16 cellular contexts compared by ENCODE assay signal in the genomic region with DNA sequence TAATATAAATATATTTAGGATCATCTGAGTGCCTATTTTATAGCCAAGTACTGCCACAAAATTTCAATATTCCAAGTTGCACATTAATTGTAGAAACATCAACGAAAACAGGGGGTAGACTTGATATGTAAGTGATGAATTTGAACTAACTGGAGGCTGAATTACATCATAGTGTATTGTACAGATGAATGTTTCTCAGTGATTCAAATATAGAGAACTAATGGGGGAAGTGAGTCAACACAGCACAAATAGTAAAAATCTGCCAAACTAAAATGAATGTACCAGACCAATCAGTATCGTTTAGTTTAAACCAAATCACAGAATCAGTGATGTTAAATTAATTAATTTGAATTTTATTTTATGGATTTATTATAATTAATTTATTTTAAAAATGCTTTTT. TPM values are rescaled to one million over a fixed set of nuclear protein-coding genes. Genes with fewer than 3 reads are reported as not detected.
DNase-seq lines count a peak whose midpoint lies in the region; ATAC-seq, FAIRE-seq and TF ChIP-seq lines count a peak whose summit lies in the region.
"Had no signal": no experiment of that assay in that cellular context is flagged by ENCODE, and none has a peak within 500 bp of the region (broad histone marks: within the 10 kb centered on the region; RNA-seq: fewer than 3 reads in every experiment).

No MANE protein-coding gene starts in this region.

- H3K27me3 Mint-ChIP-seq in activated T-cell treated with anti-CD3 and anti-CD28 coated beads, Interleukin-2, amount 50 U/mL, for 72 hours (ENCODE audit: low read depth) = no peaks in the 10 kb centered on the region
- no peaks in the 10 kb centered on the region for H3K27me3 Mint-ChIP-seq in activated T-cell treated with anti-CD3 and anti-CD28 coated beads, Interleukin-2, amount 50 U/mL, for 24 hours
- H3K27me3 Mint-ChIP-seq: progenitor cell of endocrine pancreas had no signal

- no peak overlapping the region for H3K4me3 Mint-ChIP-seq in activated T-cell treated with anti-CD3 and anti-CD28 coated beads, Interleukin-2, amount 50 U/mL, for 72 hours
- no peak overlapping the region for H3K4me3 Mint-ChIP-seq in activated T-cell treated with anti-CD3 and anti-CD28 coated beads, Interleukin-2, amount 50 U/mL, for 24 hours
- H3K4me3 Mint-ChIP-seq in stimulated activated effector memory CD8-positive, alpha-beta T cell treated with anti-CD3 and anti-CD28 coated beads, Interleukin-12 subunit alpha, Interleukin-12 subunit beta, amount 100 ng/mL, for 72 hours = no peak overlapping the region
- H3K4me3 Mint-ChIP-seq: T-helper 1 cell treated with Interleukin-12 subunit alpha and Interleukin-12 subunit beta and Interleukin-4 antibody, amounts not matched to agents 30 μg/mL and 1 μg/mL, for 36 hours had no signal

- no peaks in the 10 kb centered on the region for H3K36me3 ChIP-seq in bronchial epithelial cell (ENCODE audit: control insufficient read depth, insufficient read depth, low read length)
- H3K36me3 ChIP-seq: upper lobe of left lung had no signal

- H3K27me3 ChIP-seq in bronchial epithelial cell (ENCODE audit: control insufficient read depth, insufficient read depth, low read length) = no peaks in the 10 kb centered on the region
- H3K27me3 ChIP-seq: body of pancreas, upper lobe of left lung had no signal

- peaks cover 4 to 7% of the 10 kb centered on the region in 2 donors for H3K36me3 Mint-ChIP-seq in activated T-cell treated with anti-CD3 and anti-CD28 coated beads, Interleukin-2, amount 50 U/mL, for 72 hours (ENCODE audit: insufficient read depth in 2 of 2)
- no peaks in the 10 kb centered on the region for H3K36me3 Mint-ChIP-seq in activated T-cell treated with anti-CD3 and anti-CD28 coated beads, Interleukin-2, amount 50 U/mL, for 24 hours (ENCODE audit: low read depth)
- no peaks in the 10 kb centered on the region for H3K36me3 Mint-ChIP-seq in stimulated activated effector memory CD8-positive, alpha-beta T cell treated with anti-CD3 and anti-CD28 coated beads, Interleukin-12 subunit alpha, Interleukin-12 subunit beta, amount 100 ng/mL, for 72 hours

- no peak overlapping the region for H3K27ac Mint-ChIP-seq in activated T-cell treated with anti-CD3 and anti-CD28 coated beads, Interleukin-2, amount 50 U/mL, for 72 hours
- H3K27ac Mint-ChIP-seq in activated T-cell treated with anti-CD3 and anti-CD28 coated beads, Interleukin-2, amount 50 U/mL, for 24 hours = no peak overlapping the region
- no peak overlapping the region for H3K27ac Mint-ChIP-seq in stimulated activated effector memory CD8-positive, alpha-beta T cell treated with anti-CD3 and anti-CD28 coated beads, Interleukin-12 subunit alpha, Interleukin-12 subunit beta, amount 100 ng/mL, for 72 hours
- H3K27ac Mint-ChIP-seq: progenitor cell of endocrine pancreas; T-helper 1 cell treated with Interleukin-12 subunit alpha and Interleukin-12 subunit beta and Interleukin-4 antibody, amounts not matched to agents 30 μg/mL and 1 μg/mL, for 36 hours had no signal

- no peak for DNase-seq in activated T-cell treated with anti-CD3 and anti-CD28 coated beads, Interleukin-2, amount 50 U/mL, for 72 hours
- no peak for DNase-seq in activated T-cell treated with anti-CD3 and anti-CD28 coated beads, Interleukin-2, amount 50 U/mL, for 24 hours
- peak; percentile 49 for DNase-seq in HT1080 (ENCODE audit: low read depth)
- peak; percentile 74 for DNase-seq in bronchial epithelial cell (ENCODE audit: low read depth)
- DNase-seq in stimulated activated effector memory CD8-positive, alpha-beta T cell treated with anti-CD3 and anti-CD28 coated beads, Interleukin-12 subunit alpha, Interleukin-12 subunit beta, amount 100 ng/mL, for 72 hours (ENCODE audit: low spot score in 2 of 2) = no peak
- no peak for DNase-seq in activated naive CD4-positive, alpha-beta T cell treated with Interleukin-2 at 50 U/mL for 16 hours
- no peak for DNase-seq in glomerular visceral epithelial cell (ENCODE audit: extremely low spot score)
- DNase-seq: activated CD4-positive, alpha-beta T cell treated with anti-CD3 and anti-CD28 coated beads for 48 hours; body of pancreas; head of caudate nucleus; NCI-H1092 treated with DMSO at 0.1 percent for 48 hours; upper lobe of left lung had no signal

- FAIRE-seq in bronchial epithelial cell (lab: Jason Lieb, UNC) = no peak
- FAIRE-seq: H1 had no signal

- peaks cover 25% of the 10 kb centered on the region for H3K4me1 Mint-ChIP-seq in activated T-cell treated with anti-CD3 and anti-CD28 coated beads, Interleukin-2, amount 50 U/mL, for 72 hours (ENCODE audit: low read depth)
- peaks cover 18% of the 10 kb centered on the region for H3K4me1 Mint-ChIP-seq in activated T-cell treated with anti-CD3 and anti-CD28 coated beads, Interleukin-2, amount 50 U/mL, for 24 hours (ENCODE audit: low read depth)
- peaks cover 24% of the 10 kb centered on the region for H3K4me1 Mint-ChIP-seq in stimulated activated effector memory CD8-positive, alpha-beta T cell treated with anti-CD3 and anti-CD28 coated beads, Interleukin-12 subunit alpha, Interleukin-12 subunit beta, amount 100 ng/mL, for 72 hours

- peak; percentile 75 to 76 for ATAC-seq in activated T-cell treated with anti-CD3 and anti-CD28 coated beads, Interleukin-2, amount 50 U/mL, for 72 hours (replicated peaks in 1 of 2)
- peak; percentile 93 for ATAC-seq in stimulated activated effector memory CD8-positive, alpha-beta T cell treated with anti-CD3 and anti-CD28 coated beads, Interleukin-12 subunit alpha, Interleukin-12 subunit beta, amount 100 ng/mL, for 72 hours
- ATAC-seq in HG03095 (IDR thresholded peaks at IDR 0.05; ENCODE audit: unreplicated experiment) = no peak
- ATAC-seq: body of pancreas had no signal

- H3K9me3 Mint-ChIP-seq in activated T-cell treated with anti-CD3 and anti-CD28 coated beads, Interleukin-2, amount 50 U/mL, for 72 hours = peaks cover 2 to 3% of the 10 kb centered on the region in 2 donors
- peaks cover 4% of the 10 kb centered on the region for H3K9me3 Mint-ChIP-seq in activated T-cell treated with anti-CD3 and anti-CD28 coated beads, Interleukin-2, amount 50 U/mL, for 24 hours
- peaks cover 4% of the 10 kb centered on the region for H3K9me3 Mint-ChIP-seq in stimulated activated effector memory CD8-positive, alpha-beta T cell treated with anti-CD3 and anti-CD28 coated beads, Interleukin-12 subunit alpha, Interleukin-12 subunit beta, amount 100 ng/mL, for 72 hours

- no peak overlapping the region for H3K4me3 ChIP-seq in bronchial epithelial cell (ENCODE audit: low read depth, low read length)
- H3K4me3 ChIP-seq: body of pancreas, upper lobe of left lung had no signal

- no peak for TF ChIP-seq CTCF in bronchial epithelial cell (IDR thresholded peaks at IDR 0.05; ENCODE audit: insufficient read depth, low read length, severe bottlenecking)

RNA-seq across cellular contexts. Expression of gene RTCA, which starts 42.8 kb away (rescaled TPM):
- total RNA-seq in activated T-cell treated with anti-CD3 and anti-CD28 coated beads, Interleukin-2, amount 50 U/mL, for 72 hours = 10 to 100 TPM; 81.6 to 81.9 TPM
- total RNA-seq in HT1080 (2014; rRNA removed; shearing (Covaris generic)) = 31.1 and 37.9 TPM in 2 replicates
- 38.6 and 40.6 TPM in 2 replicates for polyA plus RNA-seq in HT1080 (2015; cell fraction: cytosol; rRNA removed)
- 23.9 and 26.2 TPM in 2 replicates for polyA plus RNA-seq in HT1080 (2015; cell fraction: nucleus; rRNA removed)
- total RNA-seq in bronchial epithelial cell = 44.3 and 64.0 TPM in 2 replicates

RNA-seq across cellular contexts. Expression of gene CDC14A, which starts 43.5 kb away (rescaled TPM):
- 10 to 100 TPM; 17.8 to 24.1 TPM for total RNA-seq in activated T-cell treated with anti-CD3 and anti-CD28 coated beads, Interleukin-2, amount 50 U/mL, for 72 hours
- total RNA-seq in HT1080 (2014; rRNA removed; shearing (Covaris generic)) = 1.8 and 2.4 TPM in 2 replicates
- polyA plus RNA-seq in HT1080 (2015; cell fraction: cytosol; rRNA removed) = 1.4 and 1.6 TPM in 2 replicates
- polyA plus RNA-seq in HT1080 (2015; cell fraction: nucleus; rRNA removed) = 1.9 and 2.3 TPM in 2 replicates
- 0.79 and 1.0 TPM in 2 replicates for total RNA-seq in bronchial epithelial cell

RNA-seq across cellular contexts. Expression of gene DBT, which starts 59.1 kb away (rescaled TPM):
- 10 to 100 TPM; 11.9 to 15.3 TPM for total RNA-seq in activated T-cell treated with anti-CD3 and anti-CD28 coated beads, Interleukin-2, amount 50 U/mL, for 72 hours
- 1.8 and 2.8 TPM in 2 replicates for total RNA-seq in HT1080 (2014; rRNA removed; shearing (Covaris generic))
- polyA plus RNA-seq in HT1080 (2015; cell fraction: cytosol; rRNA removed) = 5.0 and 6.1 TPM in 2 replicates
- polyA plus RNA-seq in HT1080 (2015; cell fraction: nucleus; rRNA removed) = 6.8 and 9.3 TPM in 2 replicates
- total RNA-seq in bronchial epithelial cell = 3.7 and 6.5 TPM in 2 replicates

Comparison
In these comparisons a context has a peak if more than half of its experiments do, and no peak if none do; other contexts are left out.
1. DNase-seq: peak in HT1080 (single experiment) and bronchial epithelial cell (single experiment); none in activated T-cell treated with anti-CD3 and anti-CD28 coated beads, Interleukin-2, amount 50 U/mL, for 72 hours (0 of 2), activated T-cell treated with anti-CD3 and anti-CD28 coated beads, Interleukin-2, amount 50 U/mL, for 24 hours (single experiment), stimulated activated effector memory CD8-positive, alpha-beta T cell treated with anti-CD3 and anti-CD28 coated beads, Interleukin-12 subunit alpha, Interleukin-12 subunit beta, amount 100 ng/mL, for 72 hours (0 of 2), activated naive CD4-positive, alpha-beta T cell treated with Interleukin-2 at 50 U/mL for 16 hours (single experiment) and glomerular visceral epithelial cell (single experiment).